Comparison of ENCODE assay signal across 1 cellular context in the genomic region with DNA sequence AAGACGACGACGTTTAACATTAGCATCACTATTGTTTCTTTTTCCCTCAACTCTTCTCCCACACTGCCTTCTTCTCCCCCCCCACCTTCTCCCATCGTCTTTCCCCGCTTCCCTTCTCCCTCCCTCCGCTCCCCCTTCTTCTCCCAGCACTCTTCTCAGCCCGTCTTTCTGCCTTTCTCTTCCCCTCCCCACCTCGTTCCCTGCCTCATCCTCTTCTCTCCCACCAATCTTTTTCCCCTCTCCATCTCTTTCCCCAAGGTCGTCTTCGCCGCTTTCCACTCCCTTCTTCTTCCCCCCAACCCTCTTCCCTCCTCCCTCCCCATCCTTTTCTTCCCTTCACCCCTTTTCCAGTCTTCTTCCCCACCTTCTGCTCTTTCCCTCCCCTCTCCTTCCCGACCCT.
TF ChIP-seq lines count a peak whose summit lies in the region.

No MANE protein-coding gene starts in this region.

TF ChIP-seq in neural cell, 6 proteins besides CTCF, POLR2A, EP300 and RAD21 (continued from another document):
- TF ChIP-seq, protein P1, sequence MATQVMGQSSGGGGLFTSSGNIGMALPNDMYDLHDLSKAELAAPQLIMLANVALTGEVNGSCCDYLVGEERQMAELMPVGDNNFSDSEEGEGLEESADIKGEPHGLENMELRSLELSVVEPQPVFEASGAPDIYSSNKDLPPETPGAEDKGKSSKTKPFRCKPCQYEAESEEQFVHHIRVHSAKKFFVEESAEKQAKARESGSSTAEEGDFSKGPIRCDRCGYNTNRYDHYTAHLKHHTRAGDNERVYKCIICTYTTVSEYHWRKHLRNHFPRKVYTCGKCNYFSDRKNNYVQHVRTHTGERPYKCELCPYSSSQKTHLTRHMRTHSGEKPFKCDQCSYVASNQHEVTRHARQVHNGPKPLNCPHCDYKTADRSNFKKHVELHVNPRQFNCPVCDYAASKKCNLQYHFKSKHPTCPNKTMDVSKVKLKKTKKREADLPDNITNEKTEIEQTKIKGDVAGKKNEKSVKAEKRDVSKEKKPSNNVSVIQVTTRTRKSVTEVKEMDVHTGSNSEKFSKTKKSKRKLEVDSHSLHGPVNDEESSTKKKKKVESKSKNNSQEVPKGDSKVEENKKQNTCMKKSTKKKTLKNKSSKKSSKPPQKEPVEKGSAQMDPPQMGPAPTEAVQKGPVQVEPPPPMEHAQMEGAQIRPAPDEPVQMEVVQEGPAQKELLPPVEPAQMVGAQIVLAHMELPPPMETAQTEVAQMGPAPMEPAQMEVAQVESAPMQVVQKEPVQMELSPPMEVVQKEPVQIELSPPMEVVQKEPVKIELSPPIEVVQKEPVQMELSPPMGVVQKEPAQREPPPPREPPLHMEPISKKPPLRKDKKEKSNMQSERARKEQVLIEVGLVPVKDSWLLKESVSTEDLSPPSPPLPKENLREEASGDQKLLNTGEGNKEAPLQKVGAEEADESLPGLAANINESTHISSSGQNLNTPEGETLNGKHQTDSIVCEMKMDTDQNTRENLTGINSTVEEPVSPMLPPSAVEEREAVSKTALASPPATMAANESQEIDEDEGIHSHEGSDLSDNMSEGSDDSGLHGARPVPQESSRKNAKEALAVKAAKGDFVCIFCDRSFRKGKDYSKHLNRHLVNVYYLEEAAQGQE (IDR thresholded peaks at IDR 0.05; ENCODE audit: borderline replicate concordance) = peak; percentile 84
